Comparison of ENCODE assay signal across 24 cellular contexts in genomic region chr18:26473721-26474120, GRCh38.
DNase-seq lines count a peak whose midpoint lies in the region; ATAC-seq, FAIRE-seq and TF ChIP-seq lines count a peak whose summit lies in the region.
"Had no signal": no experiment of that assay in that cellular context is flagged by ENCODE, and none has a peak within 500 bp of the region (broad histone marks: within the 10 kb centered on the region; RNA-seq: fewer than 3 reads in every experiment).

No MANE protein-coding gene starts in this region.

- FAIRE-seq in A549 (lab: Jason Lieb, UNC), result no peak
- FAIRE-seq: G401.6, GM12892, H1, HTR-8/SVneo, K562 had no signal

- no peak for TF ChIP-seq POLR2A in A549 (IDR thresholded peaks at IDR 0.05; ENCODE audit: low read length)

- no peaks in the 10 kb centered on the region for H3K27me3 ChIP-seq in MG63
- H3K27me3 ChIP-seq: BE2C had no signal

- H3K4me1 ChIP-seq in A549, result peaks cover 75% of the 10 kb centered on the region
- H3K4me1 ChIP-seq: BE2C had no signal

- no peak overlapping the region; the same call in 2 of the 3 replicates for H3K4me2 ChIP-seq in A549

- H3K27ac ChIP-seq in A549, result peak overlapping the region; percentile 95 to 97; a peak in 5 of 6 replicates

- no peak overlapping the region for H3K4me3 ChIP-seq in A549
- H3K4me3 ChIP-seq in MG63, result no peak overlapping the region
- H3K4me3 ChIP-seq: K562 had no signal

- H3K9me3 ChIP-seq in A549, result 0 out of 3 replicates have a peak, but pooled peaks cover 2% of the 10 kb centered on the region
- H3K9me3 ChIP-seq in MG63, result no peaks in the 10 kb centered on the region
- H3K9me3 ChIP-seq: BE2C had no signal

- CTCF ChIA-PET in A549 (lab: Yijun Ruan, JAX), result interaction anchor here (1.1 to 1.8 kb wide), 2 partner anchors 10 to 75 kb away, joined by 3 to 4 read pairs; partner anchors contain the start of gene KCTD1

- WGBS in A549 (ENCODE audit: missing lambda C conversion rate), result 90% methylated on average over 4 of the region's 4 CpGs

- ATAC-seq in A549 (no peak), omental fat pad (ENCODE audit: low FRiP score) (peak; percentile 28), HG03097 (IDR thresholded peaks at IDR 0.05; ENCODE audit: low FRiP score, unreplicated experiment) (no peak), HG03025 (IDR thresholded peaks at IDR 0.05; ENCODE audit: low FRiP score, unreplicated experiment) (no peak), HG03571 (IDR thresholded peaks at IDR 0.05; ENCODE audit: unreplicated experiment) (no peak)
- ATAC-seq: K562 had no signal

- peaks cover 19% of the 10 kb centered on the region for H3K36me3 ChIP-seq in MG63
- H3K36me3 ChIP-seq: BE2C had no signal

- TF ChIP-seq RAD21 in A549 (conservative IDR thresholded peaks at IDR 0.05 in 1 of 2, IDR thresholded peaks at IDR 0.05 in 1 of 2), result no peak

- POLR2A ChIA-PET in A549 (lab: Yijun Ruan, JAX), result interaction anchor here (0.9 kb wide), 1 partner anchor 182 kb away, joined by 3 read pairs; no protein-coding TSS in a partner anchor

- TF ChIP-seq CTCF in A549 (IDR thresholded peaks at IDR 0.05), result no peak
- no peak for TF ChIP-seq CTCF in omental fat pad (IDR thresholded peaks at IDR 0.05)

- TF ChIP-seq EP300 in A549 (IDR thresholded peaks at IDR 0.05), result no peak

- DNase-seq in A549 (ENCODE audit: low read depth in 1 of 2, low spot score in 1 of 2) (no peak), MG63 (peak; percentile 10), fibroblast of peridontal ligament (ENCODE audit: extremely low read depth) (peak; percentile 29), omental fat pad (ENCODE audit: low spot score) (no peak), midbrain (lab: John Stamatoyannopoulos, UW) (no peak)
- DNase-seq: 8988T; BE2C; C1 segment of cervical spinal cord; CD4-positive, CD25-positive, alpha-beta regulatory T cell; CD8-positive, alpha-beta memory T cell; COR-L47; DMS 273 treated with DMSO at 0.1 percent for 48 hours; DMS53; DND-41; H9; IMR-90 had no signal

TF ChIP-seq in A549, 52 proteins besides CTCF, POLR2A, EP300 and RAD21:
- TF ChIP-seq GATA3 (IDR thresholded peaks at IDR 0.05; ENCODE audit: borderline replicate concordance) (no peak), ZSCAN20 (CRISPR knock-in tag; IDR thresholded peaks at IDR 0.05) (no peak), KDM5A (IDR thresholded peaks at IDR 0.05) (no peak), REST (IDR thresholded peaks at IDR 0.05) (no peak), MAX (IDR thresholded peaks at IDR 0.05) (no peak), SREBF2 (IDR thresholded peaks at IDR 0.05) (no peak), EHMT2 (IDR thresholded peaks at IDR 0.05; ENCODE audit: low read depth) (no peak), RARB (CRISPR knock-in tag; IDR thresholded peaks at IDR 0.05) (no peak), FOXS1 (CRISPR knock-in tag; IDR thresholded peaks at IDR 0.05) (no peak), NR3C1 (IDR thresholded peaks at IDR 0.05) (no peak)

Comparison
In these comparisons a context has a peak if more than half of its experiments do, and no peak if none do; other contexts are left out.
1. DNase-seq: peak in MG63 (single experiment) and fibroblast of peridontal ligament (single experiment); none in A549 (0 of 2), omental fat pad (single experiment) and midbrain (single experiment).